ENCODE assay signal across 11 cellular contexts in genomic region chr5:50710838-50711237, GRCh38. TPM values are rescaled to one million over a fixed set of nuclear protein-coding genes. Genes with fewer than 3 reads are reported as not detected.
A peak's percentile ranks its signal among the peaks of the same experiment; 100 is the strongest.
DNase-seq lines count a peak whose midpoint lies in the region; ATAC-seq, FAIRE-seq and TF ChIP-seq lines count a peak whose summit lies in the region.
"Had no signal": no experiment of that assay in that cellular context is flagged by ENCODE, and none has a peak within 500 bp of the region (broad histone marks: within the 10 kb centered on the region; RNA-seq: fewer than 3 reads in every experiment).

No MANE protein-coding gene starts in this region.

- no peaks in the 10 kb centered on the region for H3K27me3 ChIP-seq in spleen (replicated peaks in 1 of 7)

- 10 to 23% (median 13%) methylated on average over 2 of the region's 2 CpGs for WGBS in spleen, 5 donors

- H3K9me3 Mint-ChIP-seq in T-helper 1 cell treated with Interleukin-12 subunit alpha and Interleukin-12 subunit beta and Interleukin-4 antibody, amounts not matched to agents 30 μg/mL and 1 μg/mL, for 36 hours = no peaks in the 10 kb centered on the region
- H3K9me3 Mint-ChIP-seq in activated CD4-positive, alpha-beta memory T cell treated with anti-CD3 and anti-CD28 coated beads for 36 hours = no peaks in the 10 kb centered on the region

- H3K4me3 Mint-ChIP-seq in T-helper 1 cell treated with Interleukin-12 subunit alpha and Interleukin-12 subunit beta and Interleukin-4 antibody, amounts not matched to agents 30 μg/mL and 1 μg/mL, for 36 hours = peak overlapping the region; percentile 74
- H3K4me3 Mint-ChIP-seq in activated CD4-positive, alpha-beta memory T cell treated with anti-CD3 and anti-CD28 coated beads for 36 hours = peak overlapping the region; percentile 54

- peak; percentile 7 for ATAC-seq in HG02852 (IDR thresholded peaks at IDR 0.05; ENCODE audit: unreplicated experiment)
- ATAC-seq: Right ventricle myocardium inferior had no signal

- peak overlapping the region in 4 of 8 donors; percentile 5 to 51 (median 15) for H3K4me3 ChIP-seq in spleen

- TF ChIP-seq CTCF in spleen (IDR thresholded peaks at IDR 0.05 in 8 of 11, conservative IDR thresholded peaks at IDR 0.05 in 3 of 11) = no peak

- H3K4me1 ChIP-seq in spleen = peaks cover 20 to 100% (median 76%) of the 10 kb centered on the region in 6 donors

- no peaks in the 10 kb centered on the region for H3K9me3 ChIP-seq in spleen

- H3K27me3 Mint-ChIP-seq in T-helper 1 cell treated with Interleukin-12 subunit alpha and Interleukin-12 subunit beta and Interleukin-4 antibody, amounts not matched to agents 30 μg/mL and 1 μg/mL, for 36 hours (ENCODE audit: low read depth) = no peaks in the 10 kb centered on the region
- no peaks in the 10 kb centered on the region for H3K27me3 Mint-ChIP-seq in activated CD4-positive, alpha-beta memory T cell treated with anti-CD3 and anti-CD28 coated beads for 36 hours

- DNase-seq in T-helper 1 cell (no peak), spleen (no peak), mucosa of gallbladder (ENCODE audit: low spot score) (no peak), GM12891 (ENCODE audit: insufficient read length, low spot score) (no peak), RCC 7860 (ENCODE audit: low spot score) (no peak)
- no peak for DNase-seq in activated CD4-positive, alpha-beta memory T cell treated with anti-CD3 and anti-CD28 coated beads for 36 hours
- DNase-seq: left cardiac atrium had no signal

- H3K36me3 Mint-ChIP-seq in T-helper 1 cell treated with Interleukin-12 subunit alpha and Interleukin-12 subunit beta and Interleukin-4 antibody, amounts not matched to agents 30 μg/mL and 1 μg/mL, for 36 hours (ENCODE audit: low read depth) = peaks cover 15% of the 10 kb centered on the region
- peaks cover 1% of the 10 kb centered on the region for H3K36me3 Mint-ChIP-seq in activated CD4-positive, alpha-beta memory T cell treated with anti-CD3 and anti-CD28 coated beads for 36 hours

- intact Hi-C loops in activated CD4-positive, alpha-beta memory T cell treated with anti-CD3 and anti-CD28 coated beads for 36 hours (cut with micrococcal nuclease) = loop anchor here (1.0 to 2.0 kb wide), 6 partner anchors 9 to 270 kb away; partner anchors contain the start of genes EMB and PARP8
- intact Hi-C loops in spleen (cut with DNase I; ENCODE audit: low total_unique reads) = no loop called here

- FAIRE-seq in GM12891 (lab: Jason Lieb, UNC) = no peak
- no peak for FAIRE-seq in RCC 7860 (lab: Jason Lieb, UNC)
- FAIRE-seq: A204.1 had no signal

- CTCF ChIA-PET in activated CD4-positive, alpha-beta memory T cell treated with anti-CD3 and anti-CD28 coated beads for 36 hours (lab: Charles Lee) = interaction anchor here (1.0 kb wide), 1 partner anchor 38 kb away, joined by 3 read pairs; no protein-coding TSS in a partner anchor

- peaks cover 0 to 9% (median 0%) of the 10 kb centered on the region in 6 donors for H3K36me3 ChIP-seq in spleen

- peak overlapping the region; percentile 77 for H3K27ac Mint-ChIP-seq in T-helper 1 cell treated with Interleukin-12 subunit alpha and Interleukin-12 subunit beta and Interleukin-4 antibody, amounts not matched to agents 30 μg/mL and 1 μg/mL, for 36 hours
- H3K27ac Mint-ChIP-seq in activated CD4-positive, alpha-beta memory T cell treated with anti-CD3 and anti-CD28 coated beads for 36 hours = peak overlapping the region; percentile 60

- POLR2A ChIA-PET in activated CD4-positive, alpha-beta memory T cell treated with anti-CD3 and anti-CD28 coated beads for 36 hours (lab: Charles Lee) = no interaction called here

- H3K4me1 Mint-ChIP-seq in T-helper 1 cell treated with Interleukin-12 subunit alpha and Interleukin-12 subunit beta and Interleukin-4 antibody, amounts not matched to agents 30 μg/mL and 1 μg/mL, for 36 hours (ENCODE audit: low read depth) = peaks cover 49% of the 10 kb centered on the region
- H3K4me1 Mint-ChIP-seq in activated CD4-positive, alpha-beta memory T cell treated with anti-CD3 and anti-CD28 coated beads for 36 hours (ENCODE audit: low read depth) = peaks cover 79% of the 10 kb centered on the region

- TF ChIP-seq POLR2A in spleen (IDR thresholded peaks at IDR 0.05) (no peak), GM12891 (IDR thresholded peaks at IDR 0.05; ENCODE audit: low read depth, low read length) (no peak)

- H3K27ac ChIP-seq in spleen = peak overlapping the region in 7 of 8 donors; percentile 52 to 80 (median 69)

TF ChIP-seq in GM12891, 5 proteins besides CTCF, POLR2A, EP300 and RAD21:
- TF ChIP-seq SPI1 (IDR thresholded peaks at IDR 0.05; ENCODE audit: low read depth, low read length) (no peak), PAX5 (IDR thresholded peaks at IDR 0.05; ENCODE audit: insufficient read depth, low read length, severe bottlenecking) (no peak), TAF1 (IDR thresholded peaks at IDR 0.05; ENCODE audit: low read depth, low read length) (no peak), POU2F2 (IDR thresholded peaks at IDR 0.05; ENCODE audit: low read depth, low read length) (no peak), POLR2AphosphoS5 (IDR thresholded peaks at IDR 0.05; ENCODE audit: low read depth, low read length) (no peak)

RNA-seq across cellular contexts. Expression of gene PARP8, which starts 44.4 kb away (rescaled TPM):
- 10 to 100 TPM; 34.0 to 36.9 TPM for total RNA-seq in activated CD4-positive, alpha-beta memory T cell treated with anti-CD3 and anti-CD28 coated beads for 36 hours
- total RNA-seq in spleen = 100 to 1,000 TPM in 4 of 7 donors, 10 to 100 TPM in 3; 87.9 to 137 (median 104) TPM
- polyA plus RNA-seq in spleen = 10 to 100 TPM; 14.8 to 17.6 (median 15.2) TPM
- 78.4 TPM for total RNA-seq in mucosa of gallbladder
- 24.8 TPM for polyA plus RNA-seq in GM12891 (2012; ENCODE audit: low read depth, missing spikeins)
